Comparison of ENCODE assay signal across 1 cellular context in the genomic region with DNA sequence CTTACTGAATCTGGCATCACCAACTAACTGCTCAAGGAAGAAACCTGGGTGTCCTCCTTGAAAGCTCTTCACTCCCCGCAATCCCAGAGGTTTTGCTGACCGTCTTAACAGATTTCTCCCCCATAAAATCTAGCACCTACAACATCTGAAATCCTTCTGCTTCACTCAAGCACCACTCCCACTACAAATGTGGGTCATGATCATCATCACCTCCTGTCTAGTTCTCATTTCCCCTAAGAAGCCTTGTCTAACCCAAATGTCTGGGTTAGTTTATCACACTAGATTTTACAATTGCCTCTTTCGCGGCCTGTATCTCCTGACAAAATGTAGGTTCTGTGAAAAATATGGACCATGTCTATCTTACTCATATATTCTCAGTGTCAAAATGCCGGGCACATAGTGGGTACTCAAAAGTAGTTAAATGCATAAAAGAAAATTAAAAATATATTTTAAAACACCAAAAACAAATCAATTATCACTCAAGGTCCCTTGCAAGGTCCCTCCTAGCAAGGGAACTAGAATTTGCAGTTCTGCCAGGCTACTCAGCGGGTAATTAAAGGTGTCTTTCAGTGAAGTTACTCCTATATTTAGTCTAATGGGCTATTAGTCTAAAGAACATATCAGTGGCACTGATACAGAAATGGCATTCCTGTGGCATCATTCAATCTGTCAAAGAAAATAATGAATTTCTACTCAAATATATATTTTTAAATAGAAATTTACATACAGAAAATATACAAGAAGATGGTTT.
TF ChIP-seq lines count a peak whose summit lies in the region.

No MANE protein-coding gene starts in this region.

TF ChIP-seq in HepG2, 621 proteins besides CTCF, POLR2A, EP300 and RAD21:
- TF ChIP-seq IKZF4 (CRISPR knock-in tag; IDR thresholded peaks at IDR 0.05; ENCODE audit: borderline replicate concordance, low read depth, not compliant biosample characterization) (no peak), NFYC (CRISPR knock-in tag; IDR thresholded peaks at IDR 0.05) (no peak), SAP130 (CRISPR knock-in tag; IDR thresholded peaks at IDR 0.05; ENCODE audit: low read depth) (no peak), ZSCAN21 (CRISPR knock-in tag; IDR thresholded peaks at IDR 0.05; ENCODE audit: borderline replicate concordance) (no peak), MED13 (CRISPR knock-in tag; IDR thresholded peaks at IDR 0.05) (no peak), RNF2 (conservative IDR thresholded peaks at IDR 0.05; ENCODE audit: low read depth) (no peak), ZNF331 (CRISPR knock-in tag; IDR thresholded peaks at IDR 0.05) (no peak), HOXA9 (CRISPR knock-in tag; IDR thresholded peaks at IDR 0.05; ENCODE audit: borderline replicate concordance) (no peak), HNRNPUL1 (IDR thresholded peaks at IDR 0.05; ENCODE audit: low read depth, low read length) (no peak), RORA (CRISPR knock-in tag; IDR thresholded peaks at IDR 0.05) (no peak), ZNF672 (CRISPR knock-in tag; IDR thresholded peaks at IDR 0.05) (no peak), POLR2AphosphoS2 (IDR thresholded peaks at IDR 0.05; ENCODE audit: low read depth, low read length) (no peak), JDP2 (CRISPR knock-in tag; IDR thresholded peaks at IDR 0.05; ENCODE audit: borderline replicate concordance) (no peak), TGIF2 (CRISPR knock-in tag; IDR thresholded peaks at IDR 0.05) (no peak), NFIB (CRISPR knock-in tag; IDR thresholded peaks at IDR 0.05; ENCODE audit: borderline replicate concordance) (no peak), SPEN (CRISPR knock-in tag; IDR thresholded peaks at IDR 0.05; ENCODE audit: low read depth) (no peak)
- TF ChIP-seq, protein P1, sequence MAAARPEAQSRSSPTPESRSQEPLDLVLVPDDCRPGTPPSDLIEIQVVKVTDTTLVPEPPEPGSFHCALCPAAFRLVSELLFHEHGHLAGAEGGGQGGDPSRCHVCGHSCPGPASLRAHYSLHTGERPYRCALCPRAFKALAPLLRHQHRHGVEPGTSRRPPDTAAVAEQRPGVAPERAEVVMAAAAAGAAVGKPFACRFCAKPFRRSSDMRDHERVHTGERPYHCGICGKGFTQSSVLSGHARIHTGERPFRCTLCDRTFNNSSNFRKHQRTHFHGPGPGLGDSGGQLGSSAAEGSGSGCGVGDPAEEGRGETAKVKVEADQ (CRISPR knock-in tag; IDR thresholded peaks at IDR 0.05; ENCODE audit: borderline replicate concordance) = no peak
- TF ChIP-seq, protein P2, sequence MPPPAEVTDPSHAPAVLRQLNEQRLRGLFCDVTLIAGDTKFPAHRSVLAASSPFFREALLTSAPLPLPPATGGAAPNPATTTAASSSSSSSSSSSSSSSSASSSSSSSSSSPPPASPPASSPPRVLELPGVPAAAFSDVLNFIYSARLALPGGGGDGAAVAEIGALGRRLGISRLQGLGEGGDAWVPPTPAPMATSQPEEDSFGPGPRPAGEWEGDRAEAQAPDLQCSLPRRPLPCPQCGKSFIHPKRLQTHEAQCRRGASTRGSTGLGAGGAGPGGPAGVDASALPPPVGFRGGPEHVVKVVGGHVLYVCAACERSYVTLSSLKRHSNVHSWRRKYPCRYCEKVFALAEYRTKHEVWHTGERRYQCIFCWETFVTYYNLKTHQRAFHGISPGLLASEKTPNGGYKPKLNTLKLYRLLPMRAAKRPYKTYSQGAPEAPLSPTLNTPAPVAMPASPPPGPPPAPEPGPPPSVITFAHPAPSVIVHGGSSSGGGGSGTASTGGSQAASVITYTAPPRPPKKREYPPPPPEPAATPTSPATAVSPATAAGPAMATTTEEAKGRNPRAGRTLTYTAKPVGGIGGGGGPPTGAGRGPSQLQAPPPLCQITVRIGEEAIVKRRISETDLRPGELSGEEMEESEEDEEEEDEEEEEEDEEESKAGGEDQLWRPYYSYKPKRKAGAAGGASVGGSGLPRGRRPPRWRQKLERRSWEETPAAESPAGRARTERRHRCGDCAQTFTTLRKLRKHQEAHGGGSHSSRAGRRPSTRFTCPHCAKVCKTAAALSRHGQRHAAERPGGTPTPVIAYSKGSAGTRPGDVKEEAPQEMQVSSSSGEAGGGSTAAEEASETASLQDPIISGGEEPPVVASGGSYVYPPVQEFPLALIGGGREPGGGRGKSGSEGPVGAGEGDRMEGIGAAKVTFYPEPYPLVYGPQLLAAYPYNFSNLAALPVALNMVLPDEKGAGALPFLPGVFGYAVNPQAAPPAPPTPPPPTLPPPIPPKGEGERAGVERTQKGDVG (CRISPR knock-in tag; IDR thresholded peaks at IDR 0.05; ENCODE audit: borderline replicate concordance) = no peak
TF ChIP-seq in HepG2: peak in this region for 0.
